Comparison of ENCODE assay signal across 10 cellular contexts in genomic region chr2:26971911-26972786, GRCh38. TPM values are rescaled to one million over a fixed set of nuclear protein-coding genes. Genes with fewer than 3 reads are reported as not detected.
A peak's percentile ranks its signal among the peaks of the same experiment; 100 is the strongest.
DNase-seq lines count a peak whose midpoint lies in the region; ATAC-seq and TF ChIP-seq lines count a peak whose summit lies in the region.
"Had no signal": no experiment of that assay in that cellular context is flagged by ENCODE, and none has a peak within 500 bp of the region (broad histone marks: within the 10 kb centered on the region; RNA-seq: fewer than 3 reads in every experiment).

No MANE protein-coding gene starts in this region.

- H3K4me3 ChIP-seq in fibroblast of the aortic adventitia (ENCODE audit: low read depth, low read length), result peak overlapping the region; percentile 85
- H3K4me3 ChIP-seq in trophoblast cell (ENCODE audit: low read depth, low read length), result no peak overlapping the region

- no peak overlapping the region for H3K9ac ChIP-seq in trophoblast cell (ENCODE audit: low read length)

- H4K12ac ChIP-seq in trophoblast cell (ENCODE audit: low read depth, low read length), result no peak overlapping the region

- no peaks in the 10 kb centered on the region for H3K79me2 ChIP-seq in trophoblast cell (ENCODE audit: control insufficient read depth, insufficient read depth, low read length, poor library complexity)

- H3K4ac ChIP-seq in trophoblast cell (ENCODE audit: low read depth, low read length), result no peak overlapping the region

- no peak overlapping the region for H3K27ac Mint-ChIP-seq in T-helper 1 cell treated with Interleukin-12 subunit alpha and Interleukin-12 subunit beta and Interleukin-4 antibody, amounts not matched to agents 30 μg/mL and 1 μg/mL, for 36 hours
- H3K27ac Mint-ChIP-seq in T-helper 17 cell (peak overlapping the region; percentile 88), progenitor cell of endocrine pancreas (no peak overlapping the region)

- H3K4me1 ChIP-seq in trophoblast cell (ENCODE audit: control insufficient read depth in 1 of 2, insufficient read depth in 2 of 2, low read length in 2 of 2), result peaks cover 5% of the 10 kb centered on the region in 2 experiments

- ATAC-seq in T-helper 17 cell, result no peak

- no peaks in the 10 kb centered on the region for H3K9me3 ChIP-seq in T-helper 17 cell (ENCODE audit: control insufficient read depth, low read length, poor library complexity, severe bottlenecking)
- no peaks in the 10 kb centered on the region for H3K9me3 ChIP-seq in trophoblast cell (ENCODE audit: insufficient read depth, low read depth, low read length)

- peaks cover 56% of the 10 kb centered on the region for H3K27me3 Mint-ChIP-seq in T-helper 1 cell treated with Interleukin-12 subunit alpha and Interleukin-12 subunit beta and Interleukin-4 antibody, amounts not matched to agents 30 μg/mL and 1 μg/mL, for 36 hours (ENCODE audit: low read depth)
- peaks cover 26% of the 10 kb centered on the region for H3K27me3 Mint-ChIP-seq in T-helper 17 cell
- peaks cover 53% of the 10 kb centered on the region for H3K27me3 Mint-ChIP-seq in progenitor cell of endocrine pancreas

- no peak overlapping the region for H4K91ac ChIP-seq in trophoblast cell (ENCODE audit: low read depth, low read length)

- H2AFZ ChIP-seq in trophoblast cell (ENCODE audit: insufficient read depth, low read length, poor library complexity), result no peak overlapping the region

- no peak overlapping the region for H2BK120ac ChIP-seq in trophoblast cell (ENCODE audit: insufficient read depth, low read length, poor library complexity)

- TF ChIP-seq CTCF in fibroblast of the aortic adventitia (IDR thresholded peaks at IDR 0.05; ENCODE audit: insufficient read depth, low read length) (no peak), progenitor cell of endocrine pancreas (IDR thresholded peaks at IDR 0.05; ENCODE audit: unreplicated experiment) (no peak)

- H3K4me3 Mint-ChIP-seq in T-helper 1 cell treated with Interleukin-12 subunit alpha and Interleukin-12 subunit beta and Interleukin-4 antibody, amounts not matched to agents 30 μg/mL and 1 μg/mL, for 36 hours, result peak overlapping the region; percentile 82
- H3K4me3 Mint-ChIP-seq in T-helper 17 cell, result peak overlapping the region; percentile 90
- H3K4me3 Mint-ChIP-seq in progenitor cell of endocrine pancreas (ENCODE audit: low read depth), result peak overlapping the region; percentile 84

- H3K27me3 ChIP-seq in trophoblast cell (ENCODE audit: insufficient read depth, low read length), result peaks cover 3% of the 10 kb centered on the region

- no peak overlapping the region for H3K23ac ChIP-seq in trophoblast cell (ENCODE audit: low read length)

- H3K9me3 Mint-ChIP-seq in T-helper 1 cell treated with Interleukin-12 subunit alpha and Interleukin-12 subunit beta and Interleukin-4 antibody, amounts not matched to agents 30 μg/mL and 1 μg/mL, for 36 hours, result no peaks in the 10 kb centered on the region
- H3K9me3 Mint-ChIP-seq in progenitor cell of endocrine pancreas (ENCODE audit: low read depth), result no peaks in the 10 kb centered on the region

- H3K79me1 ChIP-seq in trophoblast cell (ENCODE audit: low read length), result no peaks in the 10 kb centered on the region

- H2BK5ac ChIP-seq in trophoblast cell (ENCODE audit: low read depth, low read length, poor library complexity), result no peak overlapping the region

- no peak overlapping the region for H4K8ac ChIP-seq in trophoblast cell (ENCODE audit: low read depth, low read length)

- peaks cover 13% of the 10 kb centered on the region for H3K4me1 Mint-ChIP-seq in T-helper 1 cell treated with Interleukin-12 subunit alpha and Interleukin-12 subunit beta and Interleukin-4 antibody, amounts not matched to agents 30 μg/mL and 1 μg/mL, for 36 hours (ENCODE audit: low read depth)
- H3K4me1 Mint-ChIP-seq in T-helper 17 cell (peaks cover 25% of the 10 kb centered on the region), progenitor cell of endocrine pancreas (ENCODE audit: low read depth) (peaks cover 4% of the 10 kb centered on the region)

- H3K36me3 Mint-ChIP-seq in T-helper 1 cell treated with Interleukin-12 subunit alpha and Interleukin-12 subunit beta and Interleukin-4 antibody, amounts not matched to agents 30 μg/mL and 1 μg/mL, for 36 hours (ENCODE audit: low read depth), result peaks cover 4% of the 10 kb centered on the region
- H3K36me3 Mint-ChIP-seq in T-helper 17 cell (ENCODE audit: low read depth), result peaks cover 5% of the 10 kb centered on the region
- no peaks in the 10 kb centered on the region for H3K36me3 Mint-ChIP-seq in progenitor cell of endocrine pancreas (ENCODE audit: insufficient read depth)

- no peaks in the 10 kb centered on the region for H3K36me3 ChIP-seq in trophoblast cell (ENCODE audit: control insufficient read depth in 1 of 2, insufficient read depth in 2 of 2, low read length in 2 of 2)

- H2BK12ac ChIP-seq in trophoblast cell (ENCODE audit: low read length), result no peak overlapping the region

- no CpG with 5 or more reads among the region's 9 CpGs for WGBS in trophoblast cell (ENCODE audit: extremely low coverage, insufficient coverage, insufficient read length)

- no peak overlapping the region for H3K18ac ChIP-seq in trophoblast cell (ENCODE audit: low read length)

- no peak overlapping the region for H2AK5ac ChIP-seq in trophoblast cell (ENCODE audit: low read length)

- H3K4me2 ChIP-seq in trophoblast cell (ENCODE audit: low read length), result no peak overlapping the region

- H3K14ac ChIP-seq in trophoblast cell (ENCODE audit: low read length), result no peak overlapping the region

- DNase-seq in T-helper 1 cell, result no peak
- DNase-seq in T-helper 17 cell, result no peak
- DNase-seq in fibroblast of the aortic adventitia (ENCODE audit: low read depth), result no peak
- no peak for DNase-seq in progenitor cell of endocrine pancreas (ENCODE audit: low spot score, unreplicated experiment)
- no peak for DNase-seq in kidney glomerular epithelial cell (lab: John Stamatoyannopoulos, UW)
- DNase-seq in trophoblast cell, result no peak
- no peak for DNase-seq in EL
- DNase-seq: effector memory CD4-positive, alpha-beta T cell; stimulated activated CD4-positive, alpha-beta T cell treated with anti-CD3 and anti-CD28 coated beads, Interleukin-1b, Interleukin-23, amount 100 ng/mL, for 48 hours had no signal

- no peak overlapping the region for H3K27ac ChIP-seq in trophoblast cell (ENCODE audit: low read depth, low read length)

RNA-seq across cellular contexts. Expression of gene MAPRE3, which starts 1.7 kb away (rescaled TPM):
- total RNA-seq in T-helper 17 cell (1 to 10 TPM; 5.0 to 5.8 TPM), fibroblast of the aortic adventitia (ENCODE audit: low replicate concordance) (5.3 and 7.2 TPM in 2 replicates), progenitor cell of endocrine pancreas (18.0 and 18.6 TPM in 2 replicates)
- polyA plus RNA-seq in trophoblast cell (2013), result 5.8 and 6.8 TPM in 2 replicates
